38 cellular contexts compared by ENCODE assay signal in the genomic region with DNA sequence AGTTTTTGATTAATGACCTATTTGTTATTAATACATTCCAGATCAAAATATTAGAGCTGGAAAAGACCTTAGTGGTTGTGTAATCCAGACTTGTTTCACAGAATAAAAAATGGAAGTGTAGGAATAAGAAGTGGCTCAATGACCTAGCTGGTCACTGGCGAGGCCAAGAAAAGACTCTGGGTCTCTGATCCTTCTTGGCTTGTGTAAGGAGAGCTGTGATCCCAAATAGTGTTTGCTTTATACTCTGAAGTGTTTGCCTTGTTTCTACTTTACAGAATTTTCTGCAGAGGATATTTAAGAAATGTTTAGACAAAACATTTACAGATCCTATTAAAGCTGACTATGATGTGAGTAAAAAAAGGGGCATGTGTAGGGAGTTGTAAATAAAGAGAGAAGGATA. TPM values are rescaled to one million over a fixed set of nuclear protein-coding genes. Genes with fewer than 3 reads are reported as not detected.
"Had no signal": no experiment of that assay in that cellular context is flagged by ENCODE, and none has a peak within 500 bp of the region (broad histone marks: within the 10 kb centered on the region; RNA-seq: fewer than 3 reads in every experiment).

No MANE protein-coding gene starts in this region.

- H3K27ac ChIP-seq: KMS-11 had no signal

- H3K9me3 ChIP-seq: MG63 had no signal

- DNase-seq: Karpas-422, Kasumi-1, KBM-7, KG1, MG63, MM.1S, MV-4-11, NCI-H1048, NCI-H1092, NCI-H1092 treated with DMSO at 0.1 percent for 48 hours, NCI-H1105, NCI-H1105 treated with DMSO at 0.1 percent for 48 hours, NCI-H1417, NCI-H1417 treated with DMSO at 0.1 percent for 48 hours, NCI-H1436, NCI-H1436 treated with DMSO at 0.1 percent for 48 hours, NCI-H146, NCI-H1694, NCI-H1694 treated with DMSO at 0.1 percent for 48 hours, NCI-H187, NCI-H187 treated with DMSO at 0.1 percent for 48 hours, NCI-H1930, NCI-H2029, NCI-H2029 treated with DMSO at 0.1 percent for 48 hours, NCI-H2081, NCI-H2081 treated with DMSO at 0.1 percent for 48 hours, NCI-H2107, NCI-H2171, NCI-H2171 treated with DMSO at 0.1 percent for 48 hours, NCI-H2227 treated with DMSO at 0.1 percent for 48 hours, NCI-H226, NCI-H345, NCI-H446, NCI-H446 treated with DMSO at 0.1 percent for 48 hours had no signal

- H3K4me3 ChIP-seq: MG63 had no signal

- H3K36me3 ChIP-seq: MG63 had no signal

RNA-seq across cellular contexts. Expression of a gene that starts 7.1 kb away (rescaled TPM):
- total RNA-seq: LHCN-M2, M059J, MCF 10A had no signal

RNA-seq across cellular contexts. Expression of a gene that starts 25.7 kb away (rescaled TPM):
- total RNA-seq: LHCN-M2, MCF 10A had no signal
